ENCODE assay signal across 1 cellular context in the genomic region with DNA sequence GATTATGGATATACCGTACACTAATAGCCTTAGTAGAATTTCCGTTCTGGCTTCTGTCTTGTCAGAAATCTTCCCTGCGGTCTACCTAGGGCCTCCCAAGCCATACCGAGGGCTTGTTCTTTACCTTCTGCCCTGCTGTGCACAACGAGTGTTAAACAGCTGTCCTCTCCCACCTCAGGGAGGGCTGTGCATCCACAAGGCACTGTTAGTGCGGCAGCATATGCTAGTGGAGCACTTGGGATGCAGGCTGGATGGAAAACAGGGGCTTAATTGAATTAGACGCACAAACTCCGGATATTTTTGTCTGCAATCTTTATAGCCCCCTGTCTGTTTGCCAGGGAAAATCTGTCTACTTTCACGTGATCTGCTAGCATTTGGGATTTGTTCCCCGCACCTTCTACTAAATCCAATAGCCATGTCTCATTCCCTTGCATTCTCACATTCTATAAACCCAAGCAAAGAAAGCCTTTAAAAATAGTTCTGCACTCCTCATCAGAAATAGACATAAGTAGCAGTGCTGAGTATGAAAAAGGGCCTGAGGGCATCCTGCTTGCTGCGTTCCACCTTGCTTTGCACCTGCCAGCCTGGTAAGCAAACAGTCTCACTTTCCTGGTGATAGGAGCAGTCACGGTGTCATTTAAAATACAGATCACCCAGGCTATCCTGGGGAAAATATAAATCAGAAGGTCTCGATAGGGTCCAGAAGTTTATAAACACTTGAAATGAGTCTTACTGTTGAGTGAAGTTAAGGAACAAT.
TF ChIP-seq lines count a peak whose summit lies in the region.

No MANE protein-coding gene starts in this region.

TF ChIP-seq in WTC11, 78 proteins besides CTCF, POLR2A, EP300 and RAD21 (continued from another document):
- TF ChIP-seq, protein P1, sequence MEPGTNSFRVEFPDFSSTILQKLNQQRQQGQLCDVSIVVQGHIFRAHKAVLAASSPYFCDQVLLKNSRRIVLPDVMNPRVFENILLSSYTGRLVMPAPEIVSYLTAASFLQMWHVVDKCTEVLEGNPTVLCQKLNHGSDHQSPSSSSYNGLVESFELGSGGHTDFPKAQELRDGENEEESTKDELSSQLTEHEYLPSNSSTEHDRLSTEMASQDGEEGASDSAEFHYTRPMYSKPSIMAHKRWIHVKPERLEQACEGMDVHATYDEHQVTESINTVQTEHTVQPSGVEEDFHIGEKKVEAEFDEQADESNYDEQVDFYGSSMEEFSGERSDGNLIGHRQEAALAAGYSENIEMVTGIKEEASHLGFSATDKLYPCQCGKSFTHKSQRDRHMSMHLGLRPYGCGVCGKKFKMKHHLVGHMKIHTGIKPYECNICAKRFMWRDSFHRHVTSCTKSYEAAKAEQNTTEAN (CRISPR knock-in tag; IDR thresholded peaks at IDR 0.05) = no peak
- TF ChIP-seq, protein P2, sequence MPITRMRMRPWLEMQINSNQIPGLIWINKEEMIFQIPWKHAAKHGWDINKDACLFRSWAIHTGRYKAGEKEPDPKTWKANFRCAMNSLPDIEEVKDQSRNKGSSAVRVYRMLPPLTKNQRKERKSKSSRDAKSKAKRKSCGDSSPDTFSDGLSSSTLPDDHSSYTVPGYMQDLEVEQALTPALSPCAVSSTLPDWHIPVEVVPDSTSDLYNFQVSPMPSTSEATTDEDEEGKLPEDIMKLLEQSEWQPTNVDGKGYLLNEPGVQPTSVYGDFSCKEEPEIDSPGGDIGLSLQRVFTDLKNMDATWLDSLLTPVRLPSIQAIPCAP (CRISPR knock-in tag; IDR thresholded peaks at IDR 0.05) = no peak
- TF ChIP-seq GABPB1 (CRISPR knock-in tag; IDR thresholded peaks at IDR 0.05) (no peak), NR3C1 (CRISPR knock-in tag; conservative IDR thresholded peaks at IDR 0.05; ENCODE audit: low read depth) (no peak), NFATC4 (CRISPR knock-in tag; IDR thresholded peaks at IDR 0.05) (no peak), RELA (CRISPR knock-in tag; IDR thresholded peaks at IDR 0.05; ENCODE audit: borderline replicate concordance) (no peak)
- TF ChIP-seq, protein P3, sequence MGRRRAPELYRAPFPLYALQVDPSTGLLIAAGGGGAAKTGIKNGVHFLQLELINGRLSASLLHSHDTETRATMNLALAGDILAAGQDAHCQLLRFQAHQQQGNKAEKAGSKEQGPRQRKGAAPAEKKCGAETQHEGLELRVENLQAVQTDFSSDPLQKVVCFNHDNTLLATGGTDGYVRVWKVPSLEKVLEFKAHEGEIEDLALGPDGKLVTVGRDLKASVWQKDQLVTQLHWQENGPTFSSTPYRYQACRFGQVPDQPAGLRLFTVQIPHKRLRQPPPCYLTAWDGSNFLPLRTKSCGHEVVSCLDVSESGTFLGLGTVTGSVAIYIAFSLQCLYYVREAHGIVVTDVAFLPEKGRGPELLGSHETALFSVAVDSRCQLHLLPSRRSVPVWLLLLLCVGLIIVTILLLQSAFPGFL (CRISPR knock-in tag; IDR thresholded peaks at IDR 0.05; ENCODE audit: borderline replicate concordance) = no peak
